Comparison of ENCODE assay signal across 9 cellular contexts in genomic region chr3:124845406-124845805, GRCh38. TPM values are rescaled to one million over a fixed set of nuclear protein-coding genes. Genes with fewer than 3 reads are reported as not detected.
DNase-seq lines count a peak whose midpoint lies in the region; ATAC-seq and TF ChIP-seq lines count a peak whose summit lies in the region.
"Had no signal": no experiment of that assay in that cellular context is flagged by ENCODE, and none has a peak within 500 bp of the region (broad histone marks: within the 10 kb centered on the region; RNA-seq: fewer than 3 reads in every experiment).

No MANE protein-coding gene starts in this region.

- no peak for TF ChIP-seq CTCF in choroid plexus epithelial cell (conservative IDR thresholded peaks at IDR 0.05; ENCODE audit: low read depth, low read length)
- no peak for TF ChIP-seq CTCF in lower lobe of right lung (IDR thresholded peaks at IDR 0.05)
- no peak for TF ChIP-seq CTCF in transverse colon (IDR thresholded peaks at IDR 0.05)

- in situ Hi-C loops in transverse colon (cut with MboI; ENCODE audit: low pct_ligation_motif_present in 1 of 4, low pct_unique_long_range_greater_than_20kb in 1 of 4, low sequenced_read_pairs in 3 of 4) = no loop called here

- H3K4me1 ChIP-seq in lower lobe of right lung (peaks cover 26% of the 10 kb centered on the region), transverse colon (peaks cover 14 to 21% (median 19%) of the 10 kb centered on the region in 4 donors)

- intact Hi-C loops in lower lobe of right lung (cut with DNase I) (no loop called here), transverse colon (cut with DNase I; ENCODE audit: low total_unique reads) (no loop called here)

- WGBS in transverse colon (ENCODE audit: low coverage in 1 of 2), 2 donors = 0 to 27% methylated on average over 1 to 5 of the region's 5 CpGs

- ATAC-seq in lower lobe of right lung (peak; percentile 73 to 79), GM19035 (IDR thresholded peaks at IDR 0.05; ENCODE audit: unreplicated experiment) (no peak)

- H3K9me3 ChIP-seq in lower lobe of right lung (no peaks in the 10 kb centered on the region), transverse colon (no peaks in the 10 kb centered on the region)

- peak; percentile 84 for DNase-seq in HS-5 (ENCODE audit: low read depth)
- peak; percentile 93 for DNase-seq in choroid plexus epithelial cell (ENCODE audit: low read depth)
- no peak for DNase-seq in lower lobe of right lung
- peak; percentile 72 for DNase-seq in transverse colon
- no peak for DNase-seq in T-helper 1 cell
- no peak for DNase-seq in middle frontal gyrus (ENCODE audit: extremely low spot score, low spot score)
- DNase-seq in stimulated activated naive CD4-positive, alpha-beta T cell (lab: John Stamatoyannopoulos, UW) = no peak

- H3K36me3 ChIP-seq in lower lobe of right lung (peaks cover 18% of the 10 kb centered on the region), transverse colon (no peaks in the 10 kb centered on the region)

- H3K27me3 ChIP-seq in lower lobe of right lung (ENCODE audit: low read depth) = no peaks in the 10 kb centered on the region
- no peaks in the 10 kb centered on the region for H3K27me3 ChIP-seq in transverse colon

- no peak for TF ChIP-seq POLR2A in transverse colon (IDR thresholded peaks at IDR 0.05)

- H3K4me3 ChIP-seq in choroid plexus epithelial cell (ENCODE audit: low read depth, low read length) (no peak overlapping the region), lower lobe of right lung (no peak overlapping the region), transverse colon (no peak overlapping the region)

- H3K27ac ChIP-seq in lower lobe of right lung (peak overlapping the region; percentile 67), transverse colon (peak overlapping the region; percentile 78 to 88 (median 84))

- no peak for TF ChIP-seq EP300 in transverse colon (IDR thresholded peaks at IDR 0.05; ENCODE audit: low read depth)

RNA-seq across cellular contexts. Expression of gene ITGB5, which starts 41.8 kb away (rescaled TPM):
- total RNA-seq in lower lobe of right lung (93.1 TPM), transverse colon (100 to 1,000 TPM in 2 of 4 donors, 10 to 100 TPM in 2; 62.8 to 572 (median 105) TPM)
- total RNA-seq: OCI-LY7 had no signal

Comparison
In these comparisons a context has a peak if more than half of its experiments do, and no peak if none do; other contexts are left out.
1. DNase-seq: peak in HS-5 (single experiment), choroid plexus epithelial cell (single experiment) and transverse colon (single experiment); none in lower lobe of right lung (single experiment), T-helper 1 cell (0 of 5), middle frontal gyrus (single experiment) and stimulated activated naive CD4-positive, alpha-beta T cell (0 of 6).